Comparison of ENCODE assay signal across 21 cellular contexts in genomic region chr2:49714433-49714832, GRCh38.
"Had no signal": no experiment of that assay in that cellular context is flagged by ENCODE, and none has a peak within 500 bp of the region (broad histone marks: within the 10 kb centered on the region; RNA-seq: fewer than 3 reads in every experiment).

No MANE protein-coding gene starts in this region.

- H3K36me3 ChIP-seq: breast epithelium, colonic mucosa, esophagus squamous epithelium, gastrocnemius medialis, left ventricle myocardium inferior, prostate gland, WERI-Rb-1 had no signal

- DNase-seq: activated CD4-positive, alpha-beta T cell treated with anti-CD3 and anti-CD28 coated beads for 1 hour; activated naive CD4-positive, alpha-beta T cell treated with Interleukin-2 at 50 U/mL for 16 hours; activated naive CD8-positive, alpha-beta T cell treated with anti-CD3 and anti-CD28 coated beads, Interleukin-2, amount 10 ng/mL, durations not matched to agents 7 days and 5 days; activated T-cell treated with anti-CD3 and anti-CD28 coated beads, Interleukin-2, amount 50 U/mL, for 1 hour; amniotic stem cell; colonic mucosa; dorsolateral prefrontal cortex; effector memory CD8-positive, alpha-beta T cell; esophagus squamous epithelium; gastrocnemius medialis; hippocampal formation; left ventricle myocardium inferior; mammary epithelial cell; stimulated activated CD4-positive, alpha-beta T cell treated with anti-CD3 and anti-CD28 coated beads, Interleukin-4, amount 100 ng/mL, for 24 hours; stimulated activated naive CD4-positive, alpha-beta T cell treated with Interleukin-2 at 50 U/mL for 16 hours; T1000; WERI-Rb-1 had no signal

- H3K4me1 ChIP-seq: breast epithelium, colonic mucosa, esophagus squamous epithelium, gastrocnemius medialis, left ventricle myocardium inferior, prostate gland had no signal

- H3K9me3 ChIP-seq: breast epithelium, colonic mucosa, esophagus squamous epithelium, gastrocnemius medialis, prostate gland had no signal

- ATAC-seq: effector memory CD8-positive, alpha-beta T cell; gastrocnemius medialis; natural killer cell treated with Interleukin-12 subunit alpha and Interleukin-12 subunit beta and Interleukin-15 and Interleukin-18, amount 100 ng/mL, for 72 hours had no signal

- H3K36me3 Mint-ChIP-seq: activated naive CD8-positive, alpha-beta T cell treated with anti-CD3 and anti-CD28 coated beads, Interleukin-2, amount 10 ng/mL, durations not matched to agents 7 days and 5 days had no signal

- H3K27me3 Mint-ChIP-seq: activated naive CD8-positive, alpha-beta T cell treated with anti-CD3 and anti-CD28 coated beads, Interleukin-2, amount 10 ng/mL, durations not matched to agents 7 days and 5 days; effector memory CD8-positive, alpha-beta T cell; natural killer cell treated with Interleukin-12 subunit alpha and Interleukin-12 subunit beta and Interleukin-15 and Interleukin-18, amount 100 ng/mL, for 72 hours had no signal

- H3K27ac ChIP-seq: breast epithelium, colonic mucosa, dorsolateral prefrontal cortex, esophagus squamous epithelium, gastrocnemius medialis, left ventricle myocardium inferior, prostate gland, WERI-Rb-1 had no signal

- H3K9me3 Mint-ChIP-seq: activated naive CD8-positive, alpha-beta T cell treated with anti-CD3 and anti-CD28 coated beads, Interleukin-2, amount 10 ng/mL, durations not matched to agents 7 days and 5 days; T-helper 1 cell treated with Interleukin-12 subunit alpha and Interleukin-12 subunit beta and Interleukin-4 antibody, amounts not matched to agents 30 μg/mL and 1 μg/mL, for 36 hours had no signal

- H3K27me3 ChIP-seq: breast epithelium, colonic mucosa, dorsolateral prefrontal cortex, esophagus squamous epithelium, gastrocnemius medialis had no signal

- H3K4me3 Mint-ChIP-seq: activated naive CD8-positive, alpha-beta T cell treated with anti-CD3 and anti-CD28 coated beads, Interleukin-2, amount 10 ng/mL, durations not matched to agents 7 days and 5 days; effector memory CD8-positive, alpha-beta T cell; natural killer cell treated with Interleukin-12 subunit alpha and Interleukin-12 subunit beta and Interleukin-15 and Interleukin-18, amount 100 ng/mL, for 72 hours; T-helper 1 cell treated with Interleukin-12 subunit alpha and Interleukin-12 subunit beta and Interleukin-4 antibody, amounts not matched to agents 30 μg/mL and 1 μg/mL, for 36 hours had no signal

- H3K4me3 ChIP-seq: breast epithelium, colonic mucosa, dorsolateral prefrontal cortex, esophagus squamous epithelium, gastrocnemius medialis, left ventricle myocardium inferior, prostate gland had no signal

- H3K27ac Mint-ChIP-seq: activated naive CD8-positive, alpha-beta T cell treated with anti-CD3 and anti-CD28 coated beads, Interleukin-2, amount 10 ng/mL, durations not matched to agents 7 days and 5 days; effector memory CD8-positive, alpha-beta T cell; natural killer cell treated with Interleukin-12 subunit alpha and Interleukin-12 subunit beta and Interleukin-15 and Interleukin-18, amount 100 ng/mL, for 72 hours; T-helper 1 cell treated with Interleukin-12 subunit alpha and Interleukin-12 subunit beta and Interleukin-4 antibody, amounts not matched to agents 30 μg/mL and 1 μg/mL, for 36 hours had no signal

- H3K4me1 Mint-ChIP-seq: activated naive CD8-positive, alpha-beta T cell treated with anti-CD3 and anti-CD28 coated beads, Interleukin-2, amount 10 ng/mL, durations not matched to agents 7 days and 5 days had no signal
